10 cellular contexts compared by ENCODE assay signal in genomic region chr4:55435136-55435535, GRCh38. TPM values are rescaled to one million over a fixed set of nuclear protein-coding genes. Genes with fewer than 3 reads are reported as not detected.
DNase-seq lines count a peak whose midpoint lies in the region; ATAC-seq and TF ChIP-seq lines count a peak whose summit lies in the region.
"Had no signal": no experiment of that assay in that cellular context is flagged by ENCODE, and none has a peak within 500 bp of the region (broad histone marks: within the 10 kb centered on the region; RNA-seq: fewer than 3 reads in every experiment).

No MANE protein-coding gene starts in this region.

- no peak overlapping the region for H3K4me2 ChIP-seq in smooth muscle cell

- no peaks in the 10 kb centered on the region for H3K9me3 ChIP-seq in CD4-positive, CD25-positive, alpha-beta regulatory T cell (ENCODE audit: control insufficient read depth in 2 of 2, low read length in 2 of 2)
- no peaks in the 10 kb centered on the region for H3K9me3 ChIP-seq in smooth muscle cell (replicated peaks; ENCODE audit: low read depth)
- H3K9me3 ChIP-seq: upper lobe of left lung had no signal

- H3K4me3 Mint-ChIP-seq in CD4-positive, CD25-positive, alpha-beta regulatory T cell = peak overlapping the region in 1 of 4 donors; percentile 56
- H3K4me3 Mint-ChIP-seq in endothelial cell (ENCODE audit: unreplicated experiment) = no peak overlapping the region

- peak; percentile 34 to 57 for ATAC-seq in CD4-positive, CD25-positive, alpha-beta regulatory T cell (ENCODE audit: low read depth in 2 of 2)
- ATAC-seq in GM19463 (IDR thresholded peaks at IDR 0.05; ENCODE audit: unreplicated experiment) (peak; percentile 77), GM21360 (IDR thresholded peaks at IDR 0.05; ENCODE audit: unreplicated experiment) (no peak)

- H3K4me1 ChIP-seq in CD4-positive, CD25-positive, alpha-beta regulatory T cell (ENCODE audit: control insufficient read depth, insufficient read depth, low read length, poor library complexity, severe bottlenecking) = peaks cover 6% of the 10 kb centered on the region
- H3K4me1 ChIP-seq in smooth muscle cell (ENCODE audit: low read depth) = no peaks in the 10 kb centered on the region

- TF ChIP-seq CTCF in endothelial cell (IDR thresholded peaks at IDR 0.05; ENCODE audit: unreplicated experiment) (peak; percentile 44), smooth muscle cell (IDR thresholded peaks at IDR 0.05; ENCODE audit: borderline replicate concordance, insufficient read depth, poor library complexity, severe bottlenecking) (peak; percentile 30)

- no peak overlapping the region for H3K27ac ChIP-seq in CD4-positive, CD25-positive, alpha-beta regulatory T cell (ENCODE audit: insufficient read depth, low read length, poor library complexity, severe bottlenecking)
- peak overlapping the region; percentile 32 for H3K27ac ChIP-seq in smooth muscle cell (ENCODE audit: low read depth)
- H3K27ac ChIP-seq: epithelial cell of prostate had no signal

- no peaks in the 10 kb centered on the region for H3K27me3 Mint-ChIP-seq in CD4-positive, CD25-positive, alpha-beta regulatory T cell
- peaks cover 5% of the 10 kb centered on the region for H3K27me3 Mint-ChIP-seq in endothelial cell (ENCODE audit: unreplicated experiment)

- H2AFZ ChIP-seq in smooth muscle cell (ENCODE audit: low read depth) = no peak overlapping the region

- H3K9ac ChIP-seq in smooth muscle cell (ENCODE audit: low read depth) = no peak overlapping the region

- peak in 1 of 3 donors; percentile 32 for DNase-seq in CD4-positive, CD25-positive, alpha-beta regulatory T cell
- DNase-seq in NAMALWA (ENCODE audit: low spot score) = peak; percentile 19
- DNase-seq in endothelial cell (ENCODE audit: low spot score) = peak; percentile 29
- no peak for DNase-seq in smooth muscle cell (lab: John Stamatoyannopoulos, UW; ENCODE audit: unreplicated experiment)
- DNase-seq in T-helper 9 cell = no peak
- no peak for DNase-seq in NCI-H2227 treated with DMSO at 0.1 percent for 48 hours (lab: John Stamatoyannopoulos, UW)
- DNase-seq: upper lobe of left lung had no signal

- H3K36me3 ChIP-seq in CD4-positive, CD25-positive, alpha-beta regulatory T cell (ENCODE audit: control insufficient read depth, insufficient read depth, low read length) = peaks cover 39% of the 10 kb centered on the region
- peaks cover 17% of the 10 kb centered on the region for H3K36me3 ChIP-seq in smooth muscle cell (ENCODE audit: low read depth)

- peaks cover 4% of the 10 kb centered on the region for H3K79me2 ChIP-seq in smooth muscle cell (ENCODE audit: low read depth)

- no peaks in the 10 kb centered on the region for H3K9me3 Mint-ChIP-seq in CD4-positive, CD25-positive, alpha-beta regulatory T cell
- no peaks in the 10 kb centered on the region for H3K9me3 Mint-ChIP-seq in endothelial cell (ENCODE audit: unreplicated experiment)

- WGBS in smooth muscle cell (ENCODE audit: low lambda C conversion rate) = 76% methylated on average over 3 of the region's 3 CpGs

- H3K4me3 ChIP-seq in CD4-positive, CD25-positive, alpha-beta regulatory T cell (ENCODE audit: low read depth, low read length) = no peak overlapping the region
- H3K4me3 ChIP-seq in smooth muscle cell = no peak overlapping the region
- H3K4me3 ChIP-seq: upper lobe of left lung had no signal

- H3K27ac Mint-ChIP-seq in CD4-positive, CD25-positive, alpha-beta regulatory T cell = peak overlapping the region in 2 of 3 donors; percentile 21 to 87
- peak overlapping the region; percentile 95 for H3K27ac Mint-ChIP-seq in endothelial cell (ENCODE audit: unreplicated experiment)

- peaks cover 44% of the 10 kb centered on the region for H3K36me3 Mint-ChIP-seq in CD4-positive, CD25-positive, alpha-beta regulatory T cell
- H3K36me3 Mint-ChIP-seq in endothelial cell (ENCODE audit: low read depth, unreplicated experiment) = peaks cover 4% of the 10 kb centered on the region

- peaks cover 32% of the 10 kb centered on the region for H3F3A ChIP-seq in smooth muscle cell (ENCODE audit: low read depth)

- peaks cover 10 to 23% (median 15%) of the 10 kb centered on the region in 4 donors for H3K4me1 Mint-ChIP-seq in CD4-positive, CD25-positive, alpha-beta regulatory T cell
- H3K4me1 Mint-ChIP-seq in endothelial cell (ENCODE audit: unreplicated experiment) = peaks cover 43% of the 10 kb centered on the region

- no peaks in the 10 kb centered on the region for H3K27me3 ChIP-seq in CD4-positive, CD25-positive, alpha-beta regulatory T cell (ENCODE audit: control insufficient read depth, insufficient read depth, low read length)
- no peaks in the 10 kb centered on the region for H3K27me3 ChIP-seq in smooth muscle cell (ENCODE audit: low read depth)
- H3K27me3 ChIP-seq: upper lobe of left lung had no signal

- peaks cover 19% of the 10 kb centered on the region for H4K20me1 ChIP-seq in smooth muscle cell (ENCODE audit: low read depth)

RNA-seq across cellular contexts. Expression of gene TMEM165, which starts 39.4 kb away (rescaled TPM):
- total RNA-seq in CD4-positive, CD25-positive, alpha-beta regulatory T cell = 44.0 TPM
- polyA plus RNA-seq in CD4-positive, CD25-positive, alpha-beta regulatory T cell = 10 to 100 TPM; 34.5 to 50.1 (median 44.7) TPM
- 197 TPM for total RNA-seq in endothelial cell (ENCODE audit: unreplicated experiment)
- total RNA-seq in smooth muscle cell = 235 and 266 TPM in 2 replicates
- 167 and 178 TPM in 2 replicates for polyA plus RNA-seq in smooth muscle cell

Comparison
In these comparisons a context has a peak if more than half of its experiments do, and no peak if none do; other contexts are left out.
1. DNase-seq: peak in NAMALWA (single experiment) and endothelial cell (single experiment); none in smooth muscle cell (single experiment), T-helper 9 cell (single experiment) and NCI-H2227 treated with DMSO at 0.1 percent for 48 hours (single experiment).